Comparison of ENCODE assay signal across 7 cellular contexts in genomic region chr1:202552615-202553014, GRCh38.
DNase-seq lines count a peak whose midpoint lies in the region; ATAC-seq, FAIRE-seq and TF ChIP-seq lines count a peak whose summit lies in the region.
"Not testable (repeated sequence)": the region's sequence is repeated elsewhere in the genome, so short reads cannot be mapped to it uniquely, and the experiment has no call there.

No MANE protein-coding gene starts in this region.

- SMC1A ChIA-PET in GM12878 (lab: Charles Lee; ENCODE audit: uncharacterized antibody, unreplicated experiment): interaction anchor here (1.0 to 3.8 kb wide), 3 partner anchors 11 to 21 kb away, joined by 5 to 38 read pairs (median 10); no protein-coding TSS in a partner anchor

- H3K27ac ChIP-seq in GM12878 (ENCODE audit: control insufficient read depth, insufficient read depth): not testable (repeated sequence)
- H3K27ac ChIP-seq in esophagus squamous epithelium (peak overlapping the region in 3 of 4 donors; percentile 7 to 66 (median 48)), left ventricle myocardium inferior (replicated peaks) (peak overlapping the region; percentile 66), rectal smooth muscle tissue (ENCODE audit: low read depth, low read length) (peak overlapping the region; percentile 76), suprapubic skin (peak overlapping the region; percentile 31)

- not testable (repeated sequence) for BruUV-seq in GM12878 (replicated peaks; lab: Mats Ljungman, UMichigan)

- DNase-seq in RPMI7951 (ENCODE audit: low read depth): peak; percentile 9
- DNase-seq in GM12878 (ENCODE audit: low read depth, low spot score); esophagus squamous epithelium (lab: John Stamatoyannopoulos, UW); left ventricle myocardium inferior; mesothelial cell of epicardium (ENCODE audit: low spot score in 2 of 2, unreplicated experiment in 2 of 2); suprapubic skin (ENCODE audit: low spot score in 2 of 2): not testable (repeated sequence)

- RAD21 ChIA-PET in GM12878 (lab: Charles Lee; ENCODE audit: unreplicated experiment): interaction anchor here (1.1 kb wide), 1 partner anchor 51 kb away, joined by 3 read pairs; no protein-coding TSS in a partner anchor

- H3K36me3 Mint-ChIP-seq in mesothelial cell of epicardium: not testable (repeated sequence)

- H3K27me3 ChIP-seq in GM12878 (replicated peaks in 1 of 2; ENCODE audit: control insufficient read depth in 2 of 2, insufficient read depth in 2 of 2, low read length in 1 of 2); esophagus squamous epithelium; left ventricle myocardium inferior (ENCODE audit: low read depth); rectal smooth muscle tissue (ENCODE audit: control insufficient read depth, insufficient read depth, low read length); suprapubic skin: not testable (repeated sequence)

- intact Hi-C loops in GM12878 (cut with micrococcal nuclease; ENCODE audit: unreplicated experiment); esophagus squamous epithelium (cut with DNase I); left ventricle myocardium inferior (cut with micrococcal nuclease): not testable (repeated sequence)

- H3K27ac Mint-ChIP-seq in mesothelial cell of epicardium: peak overlapping the region; percentile 84

- H3K4me1 Mint-ChIP-seq in mesothelial cell of epicardium: peaks cover 42% of the 10 kb centered on the region

- not testable (repeated sequence) for H3K4me2 ChIP-seq in GM12878 (ENCODE audit: control insufficient read depth, insufficient read depth)

- not testable (repeated sequence) for TF ChIP-seq POLR2A in GM12878 (IDR thresholded peaks at IDR 0.05; ENCODE audit: low read depth, low read length); esophagus squamous epithelium (IDR thresholded peaks at IDR 0.05); suprapubic skin (IDR thresholded peaks at IDR 0.05)

- not testable (repeated sequence) for H3K9ac ChIP-seq in GM12878 (ENCODE audit: control insufficient read depth, insufficient read depth, low read length); rectal smooth muscle tissue (ENCODE audit: low read length)

- not testable (repeated sequence) for TF ChIP-seq EP300 in GM12878 (IDR thresholded peaks at IDR 0.05; ENCODE audit: borderline replicate concordance in 1 of 2, control insufficient read depth in 1 of 2, low read depth in 2 of 2, low read length in 2 of 2); suprapubic skin (IDR thresholded peaks at IDR 0.05)

- not testable (repeated sequence) for H3K9me3 ChIP-seq in GM12878 (replicated peaks; ENCODE audit: control insufficient read depth, insufficient read depth, low read length); esophagus squamous epithelium; left ventricle myocardium inferior (replicated peaks); suprapubic skin

- not testable (repeated sequence) for H3K36me3 ChIP-seq in GM12878 (ENCODE audit: control insufficient read depth in 2 of 2, insufficient read depth in 2 of 2, low read length in 1 of 2); esophagus squamous epithelium; left ventricle myocardium inferior; rectal smooth muscle tissue (ENCODE audit: control insufficient read depth, insufficient read depth, low read length); suprapubic skin

- TF ChIP-seq RAD21 in GM12878 (IDR thresholded peaks at IDR 0.05; ENCODE audit: insufficient read depth, low read depth, low read length): not testable (repeated sequence)

- in situ Hi-C loops in GM12878 (cut with MboI): not testable (repeated sequence)

- H3K79me2 ChIP-seq in GM12878 (ENCODE audit: control insufficient read depth, insufficient read depth, low read length): not testable (repeated sequence)

- not testable (repeated sequence) for FAIRE-seq in GM12878 (lab: Jason Lieb, UNC)

- POLR2A ChIA-PET in GM12878 (lab: Charles Lee): not testable (repeated sequence)

- H3K4me1 ChIP-seq in GM12878 (ENCODE audit: control insufficient read depth, insufficient read depth, low read length): not testable (repeated sequence)
- H3K4me1 ChIP-seq in esophagus squamous epithelium (peaks cover 0 to 30% (median 4%) of the 10 kb centered on the region in 3 donors), left ventricle myocardium inferior (peaks cover 96% of the 10 kb centered on the region), rectal smooth muscle tissue (ENCODE audit: control insufficient read depth, insufficient read depth, low read length) (peaks cover 28% of the 10 kb centered on the region), suprapubic skin (peaks cover 12% of the 10 kb centered on the region)

- peak; percentile 28 for ATAC-seq in GM12878

- H3K27me3 Mint-ChIP-seq in mesothelial cell of epicardium (ENCODE audit: low read depth): not testable (repeated sequence)

- H3K4me3 ChIP-seq in GM12878; esophagus squamous epithelium; left ventricle myocardium inferior; rectal smooth muscle tissue (ENCODE audit: low read length); suprapubic skin: not testable (repeated sequence)

- H3K4me3 Mint-ChIP-seq in mesothelial cell of epicardium: not testable (repeated sequence)

- H4K20me1 ChIP-seq in GM12878 (ENCODE audit: control insufficient read depth, insufficient read depth): not testable (repeated sequence)

- not testable (repeated sequence) for TF ChIP-seq CTCF in GM12878 (IDR thresholded peaks at IDR 0.05 in 2 of 3, conservative IDR thresholded peaks at IDR 0.05 in 1 of 3; ENCODE audit: control insufficient read depth in 2 of 3, extremely low read depth in 1 of 3, insufficient read depth in 1 of 3, low read depth in 3 of 3, low read length in 3 of 3); esophagus squamous epithelium (IDR thresholded peaks at IDR 0.05); left ventricle myocardium inferior (IDR thresholded peaks at IDR 0.05; ENCODE audit: borderline replicate concordance); mesothelial cell of epicardium (IDR thresholded peaks at IDR 0.05; ENCODE audit: unreplicated experiment); suprapubic skin (IDR thresholded peaks at IDR 0.05)

- not testable (repeated sequence) for H2AFZ ChIP-seq in GM12878 (ENCODE audit: control insufficient read depth, low read depth, low read length)

- CTCF ChIA-PET in GM12878 (lab: Yijun Ruan, JAX): interaction anchor here (1.1 to 1.4 kb wide), 3 partner anchors 9 to 167 kb away, joined by 3 to 4 read pairs (median 3); no protein-coding TSS in a partner anchor

- not testable (repeated sequence) for H3K9me3 Mint-ChIP-seq in mesothelial cell of epicardium
